ENCODE assay signal across 23 cellular contexts in genomic region chr6:169425628-169426370, GRCh38.
DNase-seq lines count a peak whose midpoint lies in the region; ATAC-seq and TF ChIP-seq lines count a peak whose summit lies in the region.
"Had no signal": no experiment of that assay in that cellular context is flagged by ENCODE, and none has a peak within 500 bp of the region (broad histone marks: within the 10 kb centered on the region; RNA-seq: fewer than 3 reads in every experiment).

No MANE protein-coding gene starts in this region.

- no peaks in the 10 kb centered on the region for H3K36me3 Mint-ChIP-seq in central memory CD8-positive, alpha-beta T cell (ENCODE audit: insufficient read depth)
- H3K36me3 Mint-ChIP-seq in nephron (ENCODE audit: low read depth) = peaks cover 19% of the 10 kb centered on the region
- H3K36me3 Mint-ChIP-seq in activated T-cell treated with anti-CD3 and anti-CD28 coated beads, Interleukin-2, amount 50 U/mL, for 72 hours (ENCODE audit: insufficient read depth in 2 of 2) = peaks cover 5 to 9% of the 10 kb centered on the region in 2 donors

- H3K4me3 ChIP-seq in NB4 (ENCODE audit: low read depth, low read length) = peak overlapping the region; percentile 55
- H3K4me3 ChIP-seq: PC-9 had no signal

- H3K9me3 Mint-ChIP-seq in central memory CD8-positive, alpha-beta T cell = peaks cover 7% of the 10 kb centered on the region
- peaks cover 19% of the 10 kb centered on the region for H3K9me3 Mint-ChIP-seq in nephron
- H3K9me3 Mint-ChIP-seq in activated T-cell treated with anti-CD3 and anti-CD28 coated beads, Interleukin-2, amount 50 U/mL, for 72 hours = peaks cover 0 to 3% of the 10 kb centered on the region in 2 donors
- H3K9me3 Mint-ChIP-seq: CD4-positive, alpha-beta T cell had no signal

- TF ChIP-seq CTCF in NB4 (IDR thresholded peaks at IDR 0.05; ENCODE audit: low read depth, low read length) (no peak), nephron (IDR thresholded peaks at IDR 0.05; ENCODE audit: unreplicated experiment in 3 of 3) (no peak)

- DNase-seq in DMS114 treated with DMSO at 0.1 percent for 48 hours (lab: John Stamatoyannopoulos, UW; ENCODE audit: unreplicated experiment) (peak; percentile 7), NB4 (ENCODE audit: low read depth) (peak; percentile 90), RKO (ENCODE audit: low spot score) (no peak), DMS153 treated with DMSO at 0.1 percent for 48 hours (lab: John Stamatoyannopoulos, UW; ENCODE audit: unreplicated experiment) (no peak)
- DNase-seq in central memory CD8-positive, alpha-beta T cell (ENCODE audit: low spot score in 2 of 2) = no peak
- DNase-seq in activated T-cell treated with anti-CD3 and anti-CD28 coated beads, Interleukin-2, amount 50 U/mL, for 72 hours = no peak
- DNase-seq: activated CD8-positive, alpha-beta T cell treated with anti-CD3 and anti-CD28 coated beads for 36 hours; activated effector memory CD4-positive, alpha-beta T cell treated with anti-CD3 and anti-CD28 coated beads, Interleukin-2, amount 50 U/mL, for 16 hours; activated T-cell treated with anti-CD3 and anti-CD28 coated beads for 4 hours; amniotic stem cell; CD4-positive, alpha-beta T cell; dermis blood vessel endothelial cell; mesendoderm; naive B cell; NCI-H1105; NCI-H2081; NCI-H446; PC-9; retina; stimulated activated naive CD4-positive, alpha-beta T cell treated with Interleukin-2 at 50 U/mL for 16 hours had no signal

- peak overlapping the region; percentile 21 for H3K4me3 Mint-ChIP-seq in central memory CD8-positive, alpha-beta T cell
- H3K4me3 Mint-ChIP-seq in nephron = no peak overlapping the region
- H3K4me3 Mint-ChIP-seq in activated T-cell treated with anti-CD3 and anti-CD28 coated beads, Interleukin-2, amount 50 U/mL, for 72 hours = no peak overlapping the region
- H3K4me3 Mint-ChIP-seq: CD4-positive, alpha-beta T cell; T-cell had no signal

- H3K27me3 Mint-ChIP-seq in central memory CD8-positive, alpha-beta T cell = peaks cover 24% of the 10 kb centered on the region
- H3K27me3 Mint-ChIP-seq in nephron (ENCODE audit: low read depth) = peaks cover 10% of the 10 kb centered on the region
- H3K27me3 Mint-ChIP-seq in activated T-cell treated with anti-CD3 and anti-CD28 coated beads, Interleukin-2, amount 50 U/mL, for 72 hours (ENCODE audit: low read depth) = no peaks in the 10 kb centered on the region
- H3K27me3 Mint-ChIP-seq: activated CD8-positive, alpha-beta T cell treated with anti-CD3 and anti-CD28 coated beads for 36 hours had no signal

- ATAC-seq in central memory CD8-positive, alpha-beta T cell (replicated peaks; ENCODE audit: extremely low read depth, poor library complexity, severe bottlenecking) = peak; percentile 31
- no peak for ATAC-seq in activated T-cell treated with anti-CD3 and anti-CD28 coated beads, Interleukin-2, amount 50 U/mL, for 72 hours (replicated peaks in 1 of 2)
- ATAC-seq in HG03457 (IDR thresholded peaks at IDR 0.05; ENCODE audit: unreplicated experiment) = no peak
- ATAC-seq: activated CD8-positive, alpha-beta T cell treated with anti-CD3 and anti-CD28 coated beads for 36 hours; T-cell had no signal

- H3K27ac Mint-ChIP-seq in central memory CD8-positive, alpha-beta T cell (ENCODE audit: low read depth) = no peak overlapping the region
- H3K27ac Mint-ChIP-seq in nephron = peak overlapping the region; percentile 74 to 99 (median 95)
- no peak overlapping the region for H3K27ac Mint-ChIP-seq in activated T-cell treated with anti-CD3 and anti-CD28 coated beads, Interleukin-2, amount 50 U/mL, for 72 hours
- H3K27ac Mint-ChIP-seq: activated CD8-positive, alpha-beta T cell treated with anti-CD3 and anti-CD28 coated beads for 36 hours; CD4-positive, alpha-beta T cell; T-cell had no signal

- no peak for TF ChIP-seq POLR2A in NB4 (IDR thresholded peaks at IDR 0.05; ENCODE audit: extremely low read depth, insufficient read length)

- H3K4me1 Mint-ChIP-seq in central memory CD8-positive, alpha-beta T cell = no peaks in the 10 kb centered on the region
- H3K4me1 Mint-ChIP-seq in nephron = peaks cover 36% of the 10 kb centered on the region
- no peaks in the 10 kb centered on the region for H3K4me1 Mint-ChIP-seq in activated T-cell treated with anti-CD3 and anti-CD28 coated beads, Interleukin-2, amount 50 U/mL, for 72 hours (ENCODE audit: low read depth)

Comparison
In these comparisons a context has a peak if more than half of its experiments do, and no peak if none do; other contexts are left out.
1. DNase-seq: peak in DMS114 treated with DMSO at 0.1 percent for 48 hours (single experiment) and NB4 (single experiment); none in central memory CD8-positive, alpha-beta T cell (0 of 2), RKO (single experiment), activated T-cell treated with anti-CD3 and anti-CD28 coated beads, Interleukin-2, amount 50 U/mL, for 72 hours (0 of 2) and DMS153 treated with DMSO at 0.1 percent for 48 hours (single experiment).
2. H3K27ac Mint-ChIP-seq: peak in nephron (3 of 3); none in central memory CD8-positive, alpha-beta T cell (single experiment) and activated T-cell treated with anti-CD3 and anti-CD28 coated beads, Interleukin-2, amount 50 U/mL, for 72 hours (single experiment).